23 cellular contexts compared by ENCODE assay signal in genomic region chr16:75792781-75793180, GRCh38.
"Had no signal": no experiment of that assay in that cellular context is flagged by ENCODE, and none has a peak within 500 bp of the region (broad histone marks: within the 10 kb centered on the region; RNA-seq: fewer than 3 reads in every experiment).

No MANE protein-coding gene starts in this region.

- H3K4me1 ChIP-seq: gastrocnemius medialis, heart right ventricle, stomach, transverse colon had no signal

- H3K27ac ChIP-seq: dorsolateral prefrontal cortex, gastrocnemius medialis, heart right ventricle, stomach, thoracic aorta, transverse colon had no signal

- H3K4me3 ChIP-seq: dorsolateral prefrontal cortex, gastrocnemius medialis, heart right ventricle, mucosa of descending colon, stomach, thoracic aorta, transverse colon had no signal

- H3K4me1 Mint-ChIP-seq: naive thymus-derived CD8-positive, alpha-beta T cell had no signal

- H3K9me3 Mint-ChIP-seq: naive thymus-derived CD8-positive, alpha-beta T cell had no signal

- H3K36me3 Mint-ChIP-seq: naive thymus-derived CD8-positive, alpha-beta T cell had no signal

- H3K9me3 ChIP-seq: gastrocnemius medialis, mucosa of descending colon, stomach, thoracic aorta, transverse colon had no signal

- H3K4me3 Mint-ChIP-seq: naive thymus-derived CD8-positive, alpha-beta T cell had no signal

- H3K27ac Mint-ChIP-seq: naive thymus-derived CD8-positive, alpha-beta T cell had no signal

- ATAC-seq: esophagus mucosa; gastrocnemius medialis; heart right ventricle; left lobe of liver; mucosa of descending colon; naive thymus-derived CD8-positive, alpha-beta T cell; right cardiac atrium had no signal

- H3K36me3 ChIP-seq: gastrocnemius medialis, heart right ventricle, stomach, thoracic aorta, transverse colon had no signal

- H3K27me3 ChIP-seq: dorsolateral prefrontal cortex, gastrocnemius medialis, heart right ventricle, transverse colon had no signal

- DNase-seq: cortex of kidney; dorsolateral prefrontal cortex; effector memory CD4-positive, alpha-beta T cell; gastrocnemius medialis; heart right ventricle; hypothalamus; kidney glomerular epithelial cell; mammary epithelial cell; mucosa of descending colon; naive thymus-derived CD8-positive, alpha-beta T cell; posterior cingulate gyrus; right cardiac atrium; small intestine; stimulated activated CD4-positive, alpha-beta T cell treated with anti-CD3 and anti-CD28 coated beads, Interleukin-12 subunit alpha, Interleukin-12 subunit beta, amount 100 ng/mL, for 4 hours; stimulated activated naive CD4-positive, alpha-beta T cell; stomach; substantia nigra; transverse colon had no signal

- FAIRE-seq: endometrium, islet of Langerhans, small intestine had no signal
